13 cellular contexts compared by ENCODE assay signal in the genomic region with DNA sequence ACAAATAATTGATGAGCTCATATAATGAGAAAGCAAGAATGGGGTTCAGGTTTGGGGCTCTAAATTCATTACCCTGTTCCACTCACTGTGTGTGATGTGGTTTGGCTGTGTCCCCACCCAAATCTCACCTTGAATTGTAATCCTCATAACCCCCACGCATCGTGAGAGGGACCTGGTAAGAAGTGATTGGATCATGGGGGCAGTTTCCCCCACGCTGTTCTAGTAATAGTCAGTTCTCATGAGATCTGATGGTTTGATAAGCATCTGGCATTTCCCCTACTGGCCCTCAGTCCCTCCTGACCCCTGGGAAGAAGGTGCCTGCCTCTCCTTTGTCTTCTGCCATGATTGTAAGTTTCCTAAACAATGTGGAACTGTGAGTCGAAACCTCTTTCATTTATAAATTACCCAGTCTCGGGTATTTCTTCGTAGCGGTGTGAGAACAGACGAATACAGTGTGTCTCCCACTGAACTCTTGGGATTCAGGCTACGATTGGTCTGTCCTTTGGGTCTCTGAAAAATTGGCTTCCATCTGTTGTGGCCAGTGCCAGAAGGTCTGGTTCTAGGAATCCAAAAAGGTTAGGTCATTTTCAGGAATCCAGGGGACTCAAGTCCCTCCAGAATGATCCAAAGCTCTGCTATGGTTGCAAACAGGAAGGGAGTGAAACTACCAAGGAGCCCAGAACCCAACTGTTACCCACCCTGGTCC.
DNase-seq lines count a peak whose midpoint lies in the region; ATAC-seq and TF ChIP-seq lines count a peak whose summit lies in the region.
"Had no signal": no experiment of that assay in that cellular context is flagged by ENCODE, and none has a peak within 500 bp of the region (broad histone marks: within the 10 kb centered on the region; RNA-seq: fewer than 3 reads in every experiment).

No MANE protein-coding gene starts in this region.

- H3F3A ChIP-seq in PC-3 (ENCODE audit: low read length, unreplicated experiment): no peaks in the 10 kb centered on the region

- intact Hi-C loops in PC-3 (cut with micrococcal nuclease): no loop called here

- H4K20me1 ChIP-seq in PC-3 (ENCODE audit: low read length) (no peaks in the 10 kb centered on the region), fibroblast of lung (ENCODE audit: control insufficient read depth, extremely low read depth, insufficient read depth, low read length) (no peaks in the 10 kb centered on the region)

- no TSS peak for BruUV-seq in PC-3 (replicated peaks; lab: Mats Ljungman, UMichigan)

- no peaks in the 10 kb centered on the region for H3K36me3 ChIP-seq in PC-3 (ENCODE audit: low read depth, low read length)
- no peaks in the 10 kb centered on the region for H3K36me3 ChIP-seq in fibroblast of lung (ENCODE audit: control insufficient read depth, insufficient read depth, low read length)
- no peaks in the 10 kb centered on the region for H3K36me3 ChIP-seq in skeletal muscle tissue (ENCODE audit: control insufficient read depth in 3 of 3, insufficient read depth in 3 of 3, low read length in 3 of 3)
- H3K36me3 ChIP-seq: upper lobe of left lung had no signal

- H2AFZ ChIP-seq in PC-3 (ENCODE audit: low read length): no peak overlapping the region
- no peak overlapping the region for H2AFZ ChIP-seq in fibroblast of lung (ENCODE audit: low read length)

- H3K79me2 ChIP-seq in PC-3 (ENCODE audit: low read length) (peaks cover 8% of the 10 kb centered on the region; the same call in 1 of the 2 replicates), fibroblast of lung (ENCODE audit: control insufficient read depth, insufficient read depth, low read length) (peaks cover 3% of the 10 kb centered on the region)

- H3K4me3 ChIP-seq in PC-3 (ENCODE audit: low read length) (no peak overlapping the region), fibroblast of lung (replicated peaks in 1 of 4; ENCODE audit: control extremely low read depth in 1 of 4, insufficient read depth in 1 of 4, low read depth in 3 of 4, low read length in 4 of 4) (no peak overlapping the region), skeletal muscle tissue (ENCODE audit: low read length in 3 of 3) (no peak overlapping the region)
- H3K4me3 ChIP-seq: coronary artery, GM12878, upper lobe of left lung had no signal

- peak; percentile 18 for DNase-seq in activated T-cell treated with anti-CD3 and anti-CD28 coated beads for 48 hours (ENCODE audit: low read depth)
- no peak for DNase-seq in activated T-cell treated with anti-CD3 and anti-CD28 coated beads, Interleukin-2, amount 50 U/mL, for 1 hour
- DNase-seq in PC-3: no peak
- peak in 1 of 2 donors; percentile 43 for DNase-seq in fibroblast of lung (ENCODE audit: low read depth in 2 of 2)
- DNase-seq in HK-2 (ENCODE audit: unreplicated experiment): no peak
- no peak for DNase-seq in DMS53 treated with DMSO at 0.1 percent for 48 hours (lab: John Stamatoyannopoulos, UW; ENCODE audit: unreplicated experiment)
- no peak for DNase-seq in NCI-H526 treated with DMSO at 0.1 percent for 48 hours (lab: John Stamatoyannopoulos, UW)
- DNase-seq: natural killer cell, NCI-H2171, upper lobe of left lung had no signal

- no peak overlapping the region for H3K9ac ChIP-seq in PC-3 (ENCODE audit: low read length)
- H3K9ac ChIP-seq in fibroblast of lung (ENCODE audit: insufficient read depth, low read length): no peak overlapping the region
- no peak overlapping the region for H3K9ac ChIP-seq in skeletal muscle tissue (ENCODE audit: low read depth in 1 of 3, low read length in 3 of 3)

- TF ChIP-seq CTCF in PC-3 (conservative IDR thresholded peaks at IDR 0.05; ENCODE audit: low read depth, low read length) (no peak), fibroblast of lung (conservative IDR thresholded peaks at IDR 0.05 in 1 of 2, IDR thresholded peaks at IDR 0.05 in 1 of 2; ENCODE audit: low read depth in 1 of 2, low read length in 2 of 2) (no peak)

- POLR2A ChIA-PET in PC-3 (lab: Charles Lee; ENCODE audit: unreplicated experiment): interaction anchor here (0.6 kb wide), 1 partner anchor 169 kb away, joined by 4 read pairs; no protein-coding TSS in a partner anchor

- H3K9me3 ChIP-seq in PC-3 (ENCODE audit: low read length) (no peaks in the 10 kb centered on the region), fibroblast of lung (ENCODE audit: control insufficient read depth, insufficient read depth, low read depth, low read length) (no peaks in the 10 kb centered on the region), skeletal muscle tissue (ENCODE audit: control insufficient read depth in 3 of 3, low read length in 3 of 3) (no peaks in the 10 kb centered on the region)
- H3K9me3 ChIP-seq: upper lobe of left lung had no signal

- CTCF ChIA-PET in PC-3 (lab: Charles Lee): no interaction called here

- H3K27me3 ChIP-seq in PC-3 (ENCODE audit: low read length) (no peaks in the 10 kb centered on the region), fibroblast of lung (ENCODE audit: control insufficient read depth, insufficient read depth, low read length) (no peaks in the 10 kb centered on the region), skeletal muscle tissue (ENCODE audit: control insufficient read depth in 3 of 3, insufficient read depth in 3 of 3, low read length in 3 of 3) (no peaks in the 10 kb centered on the region)
- H3K27me3 ChIP-seq: upper lobe of left lung had no signal

- peak overlapping the region; percentile 68; the same call in 1 of the 2 replicates for H3K4me2 ChIP-seq in PC-3 (ENCODE audit: low read length)
- H3K4me2 ChIP-seq in fibroblast of lung (ENCODE audit: extremely low read depth, insufficient read depth, low read length): peak overlapping the region; percentile 8

- ATAC-seq in PC-3: no peak
- ATAC-seq: GM12878, natural killer cell had no signal

- H3K27ac ChIP-seq in PC-3 (ENCODE audit: low read length) (no peak overlapping the region), fibroblast of lung (ENCODE audit: insufficient read depth, low read length) (no peak overlapping the region), skeletal muscle tissue (ENCODE audit: low read depth, low read length) (peak overlapping the region; percentile 46)
- H3K27ac ChIP-seq: coronary artery had no signal

- H3K4me1 ChIP-seq in PC-3 (ENCODE audit: insufficient read depth, low read length) (peaks cover 29% of the 10 kb centered on the region), fibroblast of lung (ENCODE audit: control insufficient read depth, extremely low read depth, insufficient read depth, low read length) (peaks cover 18% of the 10 kb centered on the region), skeletal muscle tissue (ENCODE audit: control insufficient read depth in 3 of 3, insufficient read depth in 3 of 3, low read length in 3 of 3) (peaks cover 28 to 44% (median 44%) of the 10 kb centered on the region in 3 donors)

- H3K9me2 ChIP-seq in PC-3 (replicated peaks; ENCODE audit: low read length): no peaks in the 10 kb centered on the region
